8 cellular contexts compared by ENCODE assay signal in the genomic region with DNA sequence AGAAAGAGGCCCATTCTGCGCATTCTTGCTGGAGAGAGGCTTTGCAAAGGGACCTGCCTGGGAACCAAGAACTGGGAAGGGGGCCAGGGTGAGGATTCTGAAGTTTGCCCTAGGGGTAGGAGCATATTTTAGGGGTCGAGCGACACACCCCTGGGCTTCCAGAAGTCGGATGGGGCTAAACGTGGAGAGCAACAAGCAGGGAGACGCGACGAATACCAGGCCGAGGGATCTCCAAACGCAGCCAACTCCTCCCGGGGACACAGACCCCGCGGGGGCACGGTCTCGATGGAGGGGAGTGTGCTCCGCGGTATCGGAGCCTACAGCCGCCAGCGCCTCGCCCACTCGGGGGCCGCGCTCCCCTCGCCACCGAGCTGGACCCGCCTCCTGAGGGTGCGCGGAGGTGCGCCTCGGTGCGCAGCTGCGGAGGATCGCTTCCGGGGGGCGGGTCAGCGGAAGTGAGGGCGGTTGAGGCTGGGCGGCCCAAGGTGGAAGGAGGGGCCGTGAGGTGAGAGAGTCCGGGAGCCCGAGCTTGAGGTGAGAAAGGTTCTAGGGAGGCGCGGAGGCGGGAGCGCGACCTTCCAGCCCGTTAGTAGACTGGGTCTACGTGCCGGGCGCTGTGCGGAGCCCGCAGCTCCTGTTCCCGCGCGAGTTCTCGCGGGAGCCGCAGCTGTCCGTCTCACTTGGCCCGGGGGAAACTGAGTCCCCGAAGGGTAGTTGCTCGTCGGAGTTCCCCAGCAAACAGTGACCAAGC. TPM values are rescaled to one million over a fixed set of nuclear protein-coding genes. Genes with fewer than 3 reads are reported as not detected.
A peak's percentile ranks its signal among the peaks of the same experiment; 100 is the strongest.
DNase-seq lines count a peak whose midpoint lies in the region; ATAC-seq and TF ChIP-seq lines count a peak whose summit lies in the region.

A gene (plus strand): TSS at position 459 of the 751 bp plus-strand sequence. CDS start 3,151 bp downstream, outside the sequence.

- H3K36me3 Mint-ChIP-seq in chondrocyte (ENCODE audit: low read depth): peaks cover 2% of the 10 kb centered on the region

- peak within 1 kb of the TSS; percentile 80 for H3K27ac ChIP-seq in layer of hippocampus (ENCODE audit: low read depth, low read length)

- peak within 1 kb of the TSS; percentile 98 for H3K4me3 Mint-ChIP-seq in chondrocyte (ENCODE audit: unreplicated experiment)

- no peaks in the 10 kb centered on the region for H3K9me3 Mint-ChIP-seq in chondrocyte (ENCODE audit: low read depth)

- H3K27me3 Mint-ChIP-seq in chondrocyte (ENCODE audit: low read depth): no peaks in the 10 kb centered on the region

- peak within 1 kb of the TSS; percentile 56 for H3K4me3 ChIP-seq in AG09309 (ENCODE audit: control insufficient read depth, low read depth, low read length)

- DNase-seq in AG09309 (ENCODE audit: low read depth): no peak
- DNase-seq in NCI-H446 (lab: John Stamatoyannopoulos, UW): peak; percentile 35 to 81
- peak; percentile 89 to 91 for DNase-seq in activated CD4-positive, alpha-beta T cell treated with anti-CD3 and anti-CD28 coated beads for 24 hours (ENCODE audit: low read depth in 2 of 2)
- peak; percentile 88 for DNase-seq in chondrocyte (ENCODE audit: low spot score)
- peak; percentile 89 to 90 for DNase-seq in stimulated activated CD4-positive, alpha-beta T cell treated with anti-CD3 and anti-CD28 coated beads, Interleukin-1b, Interleukin-23, amount 100 ng/mL, for 4 hours (ENCODE audit: low read depth in 2 of 2)

- peak; percentile 82 for ATAC-seq in GM18868 (IDR thresholded peaks at IDR 0.05; ENCODE audit: unreplicated experiment)
- peak; percentile 77 for ATAC-seq in HG03097 (IDR thresholded peaks at IDR 0.05; ENCODE audit: low FRiP score, unreplicated experiment)

- H3K4me1 Mint-ChIP-seq in chondrocyte (ENCODE audit: low read depth): peaks cover 35% of the 10 kb centered on the region

- H3K27ac Mint-ChIP-seq in chondrocyte (ENCODE audit: unreplicated experiment): peak within 1 kb of the TSS; percentile 99

- H3K27me3 ChIP-seq in layer of hippocampus (ENCODE audit: control insufficient read depth, insufficient read depth, low read length): no peaks in the 10 kb centered on the region

- no peak for TF ChIP-seq CTCF in AG09309 (IDR thresholded peaks at IDR 0.05; ENCODE audit: control insufficient read depth, insufficient read depth, low read depth, low read length, missing control alignments)
- no peak for TF ChIP-seq CTCF in chondrocyte (IDR thresholded peaks at IDR 0.05)

RNA-seq across cellular contexts. Expression of the gene that starts here (rescaled TPM):
- 51.2 to 67.1 TPM (median 51.2 TPM) in 3 replicates for total RNA-seq in chondrocyte
